29 cellular contexts compared by ENCODE assay signal in the genomic region with DNA sequence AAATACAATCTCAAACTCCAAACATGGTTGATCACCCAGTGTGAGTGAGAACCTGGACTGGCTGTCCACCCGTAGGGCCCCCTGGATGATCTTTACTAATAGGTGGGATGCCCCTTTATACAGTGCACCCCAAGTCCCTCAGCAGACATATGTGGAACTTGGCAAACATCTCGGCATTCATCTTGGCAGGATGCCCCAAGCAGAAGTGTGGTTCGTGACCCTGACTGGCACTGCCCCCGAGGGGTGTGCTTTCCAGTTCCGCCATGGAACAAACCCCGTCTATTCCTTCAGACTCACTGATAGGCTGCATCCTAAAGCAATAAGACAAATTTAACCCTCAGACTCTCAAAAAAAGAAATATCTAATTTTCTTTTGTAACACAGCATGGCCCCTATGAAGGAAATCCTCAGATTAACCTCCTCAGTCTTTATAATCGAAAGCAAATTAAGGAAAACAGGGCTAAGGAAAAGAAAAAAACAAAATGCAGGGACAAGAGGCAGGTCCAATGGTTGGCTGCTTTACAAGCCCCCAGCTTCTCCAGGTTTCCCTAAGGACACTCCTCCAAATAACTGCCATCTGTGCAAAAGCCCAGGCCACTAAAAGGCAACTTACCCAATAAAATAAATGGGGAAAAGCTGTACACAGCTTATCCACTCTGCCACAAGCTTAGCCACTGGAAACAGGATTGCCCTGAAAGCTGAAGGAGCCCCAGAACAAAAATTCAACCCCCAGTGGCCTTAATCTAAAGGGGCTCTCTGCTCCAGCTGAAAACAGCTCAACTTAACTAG. TPM values are rescaled to one million over a fixed set of nuclear protein-coding genes. Genes with fewer than 3 reads are reported as not detected.
A peak's percentile ranks its signal among the peaks of the same experiment; 100 is the strongest.
DNase-seq lines count a peak whose midpoint lies in the region; ATAC-seq and TF ChIP-seq lines count a peak whose summit lies in the region.
"Had no signal": no experiment of that assay in that cellular context is flagged by ENCODE, and none has a peak within 500 bp of the region (broad histone marks: within the 10 kb centered on the region; RNA-seq: fewer than 3 reads in every experiment).

No MANE protein-coding gene starts in this region.

- H3K27me3 ChIP-seq in WERI-Rb-1 (ENCODE audit: insufficient read depth, low read depth, severe bottlenecking) (no peaks in the 10 kb centered on the region), lower lobe of right lung (ENCODE audit: low read depth) (no peaks in the 10 kb centered on the region), upper lobe of right lung (no peaks in the 10 kb centered on the region)
- H3K27me3 ChIP-seq: adrenal gland, BE2C, MG63, ovary, spleen had no signal

- ATAC-seq in left cardiac atrium (peak; percentile 62 to 72), left ventricle myocardium superior (no peak), lower lobe of right lung (peak; percentile 41 to 68), upper lobe of right lung (peak; percentile 67), GM18502 (IDR thresholded peaks at IDR 0.05; ENCODE audit: poor library complexity, unreplicated experiment) (no peak), HG03439 (IDR thresholded peaks at IDR 0.05; ENCODE audit: unreplicated experiment) (no peak)
- ATAC-seq: A549; esophagus mucosa; natural killer cell treated with Interleukin-12 subunit alpha and Interleukin-12 subunit beta and Interleukin-15 and Interleukin-18, amount 100 ng/mL, for 72 hours had no signal

- no peaks in the 10 kb centered on the region for H3K36me3 ChIP-seq in WERI-Rb-1
- H3K36me3 ChIP-seq in lower lobe of right lung = no peaks in the 10 kb centered on the region
- no peaks in the 10 kb centered on the region for H3K36me3 ChIP-seq in upper lobe of right lung
- H3K36me3 ChIP-seq: adrenal gland, BE2C, HAP-1, MG63, ovary, spleen had no signal

- intact Hi-C loops in left cardiac atrium (cut with DNase I) (no loop called here), left ventricle myocardium superior (cut with micrococcal nuclease) (no loop called here), lower lobe of right lung (cut with DNase I) (no loop called here), upper lobe of right lung (cut with DNase I) (no loop called here)

- H3K4me3 ChIP-seq in WERI-Rb-1 (ENCODE audit: low read depth, low read length) = no peak overlapping the region
- H3K4me3 ChIP-seq in lower lobe of right lung = no peak overlapping the region
- H3K4me3 ChIP-seq in upper lobe of right lung = no peak overlapping the region
- H3K4me3 ChIP-seq: A549, adrenal gland, HAP-1, MG63, ovary, spleen had no signal

- DNase-seq in left cardiac atrium = no peak
- no peak for DNase-seq in left ventricle myocardium superior
- peak; percentile 63 for DNase-seq in WERI-Rb-1
- no peak for DNase-seq in lower lobe of right lung
- DNase-seq in upper lobe of right lung = no peak
- no peak for DNase-seq in NCI-H345 (lab: John Stamatoyannopoulos, UW)
- DNase-seq: activated B cell treated with CpG ODN at 0.5 μM for 24 hours; activated CD4-positive, alpha-beta T cell treated with anti-CD3 and anti-CD28 coated beads, Interleukin-2, amount 50 U/mL, for 1 hour; activated naive CD4-positive, alpha-beta T cell; activated T-cell treated with anti-CD3 and anti-CD28 coated beads, Interleukin-2, amount 50 U/mL, for 48 hours; BE2C; effector CD8-positive, alpha-beta T cell; foreskin melanocyte; hippocampal formation; KBM-7; MG63; NCI-H1417; NCI-H2029 treated with DMSO at 0.1 percent for 48 hours; ovary; SK-N-SH; spleen; trophoblast cell had no signal

- no peak for TF ChIP-seq CTCF in WERI-Rb-1 (IDR thresholded peaks at IDR 0.05; ENCODE audit: low read depth, low read length)
- no peak for TF ChIP-seq CTCF in lower lobe of right lung (IDR thresholded peaks at IDR 0.05)
- no peak for TF ChIP-seq CTCF in upper lobe of right lung (IDR thresholded peaks at IDR 0.05)

- H3K9me3 ChIP-seq in WERI-Rb-1 (ENCODE audit: severe bottlenecking) (peaks cover 6% of the 10 kb centered on the region), lower lobe of right lung (no peaks in the 10 kb centered on the region), upper lobe of right lung (no peaks in the 10 kb centered on the region)
- H3K9me3 ChIP-seq: A549, adrenal gland, BE2C, HAP-1, MG63, ovary, SK-N-SH, spleen had no signal

- peak overlapping the region; percentile 45 for H3K27ac ChIP-seq in WERI-Rb-1
- H3K27ac ChIP-seq in lower lobe of right lung = no peak overlapping the region
- no peak overlapping the region for H3K27ac ChIP-seq in upper lobe of right lung
- H3K27ac ChIP-seq: A549, ovary, spleen had no signal

- H3K4me1 ChIP-seq in lower lobe of right lung = peaks cover 9% of the 10 kb centered on the region
- H3K4me1 ChIP-seq in upper lobe of right lung = no peaks in the 10 kb centered on the region
- H3K4me1 ChIP-seq: A549, adrenal gland, BE2C had no signal

RNA-seq across cellular contexts. Expression of a gene that starts 30.5 kb away (rescaled TPM):
- total RNA-seq in left cardiac atrium = 10 to 100 TPM; 10.6 to 13.1 TPM
- total RNA-seq in left ventricle myocardium superior = 6.5 TPM
- total RNA-seq in lower lobe of right lung = 26.3 TPM
- 24.4 TPM for total RNA-seq in upper lobe of right lung

RNA-seq across cellular contexts. Expression of a gene that starts 38.1 kb away (rescaled TPM):
- total RNA-seq in left cardiac atrium = 10 to 100 TPM; 46.2 to 53.8 TPM
- 59.6 TPM for total RNA-seq in left ventricle myocardium superior
- 22.4 TPM for total RNA-seq in lower lobe of right lung
- 20.6 TPM for total RNA-seq in upper lobe of right lung

Comparison
In these comparisons a context has a peak if more than half of its experiments do, and no peak if none do; other contexts are left out.
1. ATAC-seq: peak in left cardiac atrium (2 of 2), lower lobe of right lung (2 of 2) and upper lobe of right lung (single experiment); none in left ventricle myocardium superior (single experiment), GM18502 (single experiment) and HG03439 (single experiment).